19 cellular contexts compared by ENCODE assay signal in the genomic region with DNA sequence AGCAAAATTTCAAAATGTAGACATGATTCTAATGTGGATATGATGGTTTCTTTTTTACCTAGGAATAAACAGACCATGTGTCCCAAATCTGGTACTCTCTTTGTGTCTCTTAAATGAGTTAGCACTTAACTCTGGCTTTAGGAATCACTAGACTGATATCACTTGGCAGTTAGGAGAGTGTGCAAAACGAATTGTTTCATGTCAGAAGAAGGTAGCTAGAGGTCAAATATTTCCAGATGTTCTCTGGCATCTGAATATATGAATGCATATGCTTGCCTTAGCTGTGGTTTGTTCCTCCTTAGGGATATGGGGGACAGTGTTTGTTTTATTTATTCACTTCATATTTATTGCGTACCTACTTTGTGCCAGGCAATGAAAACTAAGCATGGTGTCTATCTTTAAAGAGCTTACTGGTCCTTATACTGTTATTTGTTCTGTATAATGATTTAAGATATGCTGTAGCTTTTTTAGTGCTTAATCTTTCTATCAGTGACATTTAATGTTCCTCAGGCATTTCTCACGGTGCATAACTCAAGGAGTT.
DNase-seq lines count a peak whose midpoint lies in the region; ATAC-seq and TF ChIP-seq lines count a peak whose summit lies in the region.
"Had no signal": no experiment of that assay in that cellular context is flagged by ENCODE, and none has a peak within 500 bp of the region (broad histone marks: within the 10 kb centered on the region; RNA-seq: fewer than 3 reads in every experiment).

No MANE protein-coding gene starts in this region.

- H3K4me2 ChIP-seq in OCI-LY1 (ENCODE audit: low read length): no peak overlapping the region

- no peaks in the 10 kb centered on the region for H3K9me3 Mint-ChIP-seq in activated CD8-positive, alpha-beta memory T cell treated with anti-CD3 and anti-CD28 coated beads, Interleukin-2, amount 10 ng/mL, durations not matched to agents 7 days and 5 days (ENCODE audit: low read depth)
- peaks cover 4% of the 10 kb centered on the region for H3K9me3 Mint-ChIP-seq in activated naive CD8-positive, alpha-beta T cell treated with anti-CD3 and anti-CD28 coated beads, Interleukin-2, amount 50 U/mL, for 24 hours
- no peaks in the 10 kb centered on the region for H3K9me3 Mint-ChIP-seq in nephron progenitor cell
- H3K9me3 Mint-ChIP-seq: H9, memory B cell had no signal

- TF ChIP-seq CTCF in OCI-LY1 (IDR thresholded peaks at IDR 0.05; ENCODE audit: low read length): no peak
- TF ChIP-seq CTCF in nephron progenitor cell (IDR thresholded peaks at IDR 0.05): no peak
- TF ChIP-seq CTCF in esophagus squamous epithelium (IDR thresholded peaks at IDR 0.05): no peak

- WGBS in esophagus squamous epithelium, 2 donors: 56 to 64% methylated on average over 3 of the region's 3 CpGs

- H3K79me2 ChIP-seq in OCI-LY1 (ENCODE audit: insufficient read depth, low read length): no peaks in the 10 kb centered on the region

- H3K27me3 Mint-ChIP-seq in activated CD8-positive, alpha-beta memory T cell treated with anti-CD3 and anti-CD28 coated beads, Interleukin-2, amount 10 ng/mL, durations not matched to agents 7 days and 5 days: no peaks in the 10 kb centered on the region
- H3K27me3 Mint-ChIP-seq in activated naive CD8-positive, alpha-beta T cell treated with anti-CD3 and anti-CD28 coated beads, Interleukin-2, amount 50 U/mL, for 24 hours: no peaks in the 10 kb centered on the region
- H3K27me3 Mint-ChIP-seq in nephron progenitor cell (ENCODE audit: low read depth, poor library complexity): peaks cover 3% of the 10 kb centered on the region
- H3K27me3 Mint-ChIP-seq: memory B cell had no signal

- H3K4me3 ChIP-seq in OCI-LY1 (ENCODE audit: low read depth, low read length, poor library complexity, severe bottlenecking) (no peak overlapping the region), esophagus squamous epithelium (no peak overlapping the region)
- H3K4me3 ChIP-seq: gastroesophageal sphincter, right lobe of liver, SJCRH30, thyroid gland had no signal

- no peak for DNase-seq in activated CD8-positive, alpha-beta memory T cell treated with anti-CD3 and anti-CD28 coated beads, Interleukin-2, amount 10 ng/mL, durations not matched to agents 7 days and 5 days
- no peak for DNase-seq in activated CD8-positive, alpha-beta memory T cell treated with anti-CD3 and anti-CD28 coated beads, Interleukin-2, amount 50 U/mL, for 4 hours
- no peak for DNase-seq in activated naive CD8-positive, alpha-beta T cell treated with anti-CD3 and anti-CD28 coated beads, Interleukin-2, amount 50 U/mL, for 24 hours
- no peak for DNase-seq in nephron progenitor cell
- no peak for DNase-seq in LoVo (ENCODE audit: low spot score)
- no peak for DNase-seq in left colon
- DNase-seq in esophagus squamous epithelium (lab: John Stamatoyannopoulos, UW): no peak
- DNase-seq: amygdala; H9; NCI-H1694; NCI-H345; right lobe of liver; SJCRH30; stimulated activated CD4-positive, alpha-beta T cell treated with anti-CD3 and anti-CD28 coated beads, Interleukin-2, amount 100 ng/mL, for 24 hours; thyroid gland had no signal

- H3K27ac Mint-ChIP-seq in activated CD8-positive, alpha-beta memory T cell treated with anti-CD3 and anti-CD28 coated beads, Interleukin-2, amount 10 ng/mL, durations not matched to agents 7 days and 5 days: peak overlapping the region; percentile 93
- peak overlapping the region; percentile 84 for H3K27ac Mint-ChIP-seq in activated naive CD8-positive, alpha-beta T cell treated with anti-CD3 and anti-CD28 coated beads, Interleukin-2, amount 50 U/mL, for 24 hours
- H3K27ac Mint-ChIP-seq in nephron progenitor cell: peak overlapping the region; percentile 54
- H3K27ac Mint-ChIP-seq: H9, memory B cell had no signal

- H2AFZ ChIP-seq in OCI-LY1 (ENCODE audit: low read length): no peak overlapping the region

- H3K4me1 Mint-ChIP-seq in activated CD8-positive, alpha-beta memory T cell treated with anti-CD3 and anti-CD28 coated beads, Interleukin-2, amount 10 ng/mL, durations not matched to agents 7 days and 5 days: peaks cover 82% of the 10 kb centered on the region
- H3K4me1 Mint-ChIP-seq in activated naive CD8-positive, alpha-beta T cell treated with anti-CD3 and anti-CD28 coated beads, Interleukin-2, amount 50 U/mL, for 24 hours: peaks cover 98% of the 10 kb centered on the region
- H3K4me1 Mint-ChIP-seq in nephron progenitor cell: no peaks in the 10 kb centered on the region
- H3K4me1 Mint-ChIP-seq: H9 had no signal

- H3K9ac ChIP-seq in OCI-LY1 (ENCODE audit: low read length): no peak overlapping the region

- H3K36me3 Mint-ChIP-seq in activated CD8-positive, alpha-beta memory T cell treated with anti-CD3 and anti-CD28 coated beads, Interleukin-2, amount 10 ng/mL, durations not matched to agents 7 days and 5 days: peaks cover 72% of the 10 kb centered on the region
- peaks cover 82% of the 10 kb centered on the region for H3K36me3 Mint-ChIP-seq in activated naive CD8-positive, alpha-beta T cell treated with anti-CD3 and anti-CD28 coated beads, Interleukin-2, amount 50 U/mL, for 24 hours (ENCODE audit: low read depth)
- H3K36me3 Mint-ChIP-seq in nephron progenitor cell (ENCODE audit: low read depth): no peaks in the 10 kb centered on the region

- CTCF ChIA-PET in activated CD8-positive, alpha-beta memory T cell treated with anti-CD3 and anti-CD28 coated beads, Interleukin-2, amount 10 ng/mL, durations not matched to agents 7 days and 5 days (lab: Charles Lee): interaction anchor here (1.4 to 1.7 kb wide), 3 partner anchors 60 to 65 kb away, joined by 3 to 8 read pairs (median 4); a partner anchor contains a TSS

- H4K20me1 ChIP-seq in OCI-LY1 (ENCODE audit: insufficient read depth, low read length): no peaks in the 10 kb centered on the region

- intact Hi-C loops in left colon (cut with DNase I, micrococcal nuclease) (no loop called here), esophagus squamous epithelium (cut with DNase I) (no loop called here)

- TF ChIP-seq POLR2A in esophagus squamous epithelium (IDR thresholded peaks at IDR 0.05): no peak

- H3F3A ChIP-seq in OCI-LY1 (ENCODE audit: insufficient read depth, low read length): no peaks in the 10 kb centered on the region; the same call in 1 of the 2 replicates

- H3K4me1 ChIP-seq in OCI-LY1 (ENCODE audit: insufficient read depth, low read length, severe bottlenecking) (peaks cover 42% of the 10 kb centered on the region), esophagus squamous epithelium (peaks cover 0 to 34% (median 4%) of the 10 kb centered on the region in 3 donors)
- H3K4me1 ChIP-seq: right lobe of liver, SJCRH30 had no signal

- no peaks in the 10 kb centered on the region for H3K9me2 ChIP-seq in OCI-LY1 (ENCODE audit: low read depth, low read length)

- H3K9me3 ChIP-seq in OCI-LY1 (ENCODE audit: low read length): no peaks in the 10 kb centered on the region
- no peaks in the 10 kb centered on the region for H3K9me3 ChIP-seq in esophagus squamous epithelium
- H3K9me3 ChIP-seq: gastroesophageal sphincter, neutrophil, right lobe of liver, SJCRH30, thyroid gland had no signal

- H3K36me3 ChIP-seq in OCI-LY1 (ENCODE audit: insufficient read depth, low read length) (no peaks in the 10 kb centered on the region), esophagus squamous epithelium (no peaks in the 10 kb centered on the region)
- H3K36me3 ChIP-seq: gastroesophageal sphincter, neutrophil, right lobe of liver, SJCRH30, thyroid gland had no signal

- H3K27ac ChIP-seq in OCI-LY1 (ENCODE audit: low read depth, low read length, poor library complexity, severe bottlenecking) (peak overlapping the region; percentile 39), esophagus squamous epithelium (no peak overlapping the region)
- H3K27ac ChIP-seq: gastroesophageal sphincter, neutrophil, SJCRH30 had no signal

- no peak for ATAC-seq in activated CD8-positive, alpha-beta memory T cell treated with anti-CD3 and anti-CD28 coated beads, Interleukin-2, amount 10 ng/mL, durations not matched to agents 7 days and 5 days
- no peak for ATAC-seq in activated naive CD8-positive, alpha-beta T cell treated with anti-CD3 and anti-CD28 coated beads, Interleukin-2, amount 50 U/mL, for 24 hours
- no peak for ATAC-seq in left colon
- ATAC-seq: gastroesophageal sphincter had no signal

- H3K27me3 ChIP-seq in OCI-LY1 (ENCODE audit: insufficient read depth, low read length) (no peaks in the 10 kb centered on the region), esophagus squamous epithelium (no peaks in the 10 kb centered on the region)
- H3K27me3 ChIP-seq: gastroesophageal sphincter, neutrophil, right lobe of liver, SJCRH30, thyroid gland had no signal

- no peak overlapping the region for H3K4me3 Mint-ChIP-seq in activated CD8-positive, alpha-beta memory T cell treated with anti-CD3 and anti-CD28 coated beads, Interleukin-2, amount 10 ng/mL, durations not matched to agents 7 days and 5 days
- H3K4me3 Mint-ChIP-seq in activated naive CD8-positive, alpha-beta T cell treated with anti-CD3 and anti-CD28 coated beads, Interleukin-2, amount 50 U/mL, for 24 hours: no peak overlapping the region
- no peak overlapping the region for H3K4me3 Mint-ChIP-seq in nephron progenitor cell
- H3K4me3 Mint-ChIP-seq: H9 had no signal
